In the genomic region with DNA sequence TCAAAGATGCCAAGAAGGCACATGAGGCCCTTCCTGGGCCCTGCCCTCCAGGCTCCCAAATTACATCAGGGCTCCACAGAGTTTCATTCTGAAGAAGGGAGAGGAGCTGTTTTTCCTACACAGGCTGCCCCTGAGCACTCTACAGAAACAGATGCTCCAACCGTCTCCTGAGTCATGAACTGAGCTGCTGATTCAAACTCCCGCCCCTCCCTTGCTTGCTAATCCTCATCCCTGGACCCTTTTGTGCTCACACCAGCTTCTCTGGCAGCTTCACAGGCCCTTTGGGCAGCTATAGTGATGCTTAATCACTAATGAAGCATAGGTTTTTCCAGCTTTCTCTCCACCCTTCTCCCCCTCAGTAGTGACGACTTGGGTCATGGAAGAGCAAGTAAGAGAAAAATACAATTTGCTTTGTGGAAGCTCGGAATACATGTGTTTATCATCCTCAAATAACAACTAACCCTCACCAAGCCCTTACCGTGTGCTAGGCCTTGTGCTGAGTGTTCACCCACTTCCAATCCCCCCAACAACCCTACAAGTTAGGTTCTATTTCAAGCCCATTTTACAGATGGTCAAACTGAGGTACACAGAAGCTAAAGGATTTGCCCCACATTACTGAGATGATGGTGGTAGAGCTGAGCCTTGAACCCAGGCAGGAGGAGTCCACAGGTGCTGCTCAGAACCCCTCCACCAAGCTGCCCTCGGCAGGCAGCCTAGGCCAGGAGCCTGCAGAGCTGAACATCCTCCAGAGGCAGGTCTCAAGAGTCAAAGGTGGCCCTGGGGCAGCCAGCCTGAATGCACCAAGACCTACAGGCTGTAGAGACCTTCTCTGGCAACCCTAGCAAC, we compare ENCODE assay signal across 27 cellular contexts. TPM values are rescaled to one million over a fixed set of nuclear protein-coding genes. Genes with fewer than 3 reads are reported as not detected.
DNase-seq lines count a peak whose midpoint lies in the region; ATAC-seq, FAIRE-seq and TF ChIP-seq lines count a peak whose summit lies in the region.
"Had no signal": no experiment of that assay in that cellular context is flagged by ENCODE, and none has a peak within 500 bp of the region (broad histone marks: within the 10 kb centered on the region; RNA-seq: fewer than 3 reads in every experiment).

No MANE protein-coding gene starts in this region.

- no peak for ATAC-seq in GM21381 (IDR thresholded peaks at IDR 0.05; ENCODE audit: unreplicated experiment)
- ATAC-seq: activated CD4-positive, CD25-positive, alpha-beta regulatory T cell treated with anti-CD3 and anti-CD28 coated beads, Interleukin-2, amount 50 U/mL, for 24 hours; natural killer cell treated with Interleukin-12 subunit alpha and Interleukin-12 subunit beta and Interleukin-15 and Interleukin-18, amount 100 ng/mL, for 72 hours; Panc1; stimulated activated naive CD8-positive, alpha-beta T cell treated with anti-CD3 and anti-CD28 coated beads, Interleukin-15, Interleukin-2, amounts not matched to agents 100 U/mL and 50 U/mL, for 24 hours had no signal

- H3K4me3 ChIP-seq in bronchial epithelial cell (ENCODE audit: low read depth, low read length) = no peak overlapping the region
- H3K4me3 ChIP-seq: ascending aorta, esophagus muscularis mucosa, SK-N-MC, skin epidermis had no signal

- FAIRE-seq in bronchial epithelial cell (lab: Jason Lieb, UNC) = no peak

- peaks cover under 1% of the 10 kb centered on the region for H3K27me3 Mint-ChIP-seq in activated naive CD8-positive, alpha-beta T cell treated with anti-CD3 and anti-CD28 coated beads for 36 hours

- H3K36me3 Mint-ChIP-seq in activated naive CD8-positive, alpha-beta T cell treated with anti-CD3 and anti-CD28 coated beads for 36 hours = no peaks in the 10 kb centered on the region
- H3K36me3 Mint-ChIP-seq: activated naive CD4-positive, alpha-beta T cell treated with anti-CD3 and anti-CD28 coated beads, Interleukin-2, amount 50 U/mL, for 24 hours; natural killer cell treated with Interleukin-12 subunit alpha and Interleukin-12 subunit beta and Interleukin-15 and Interleukin-18, amount 100 ng/mL, for 72 hours had no signal

- no peak overlapping the region for H3K27ac Mint-ChIP-seq in activated naive CD8-positive, alpha-beta T cell treated with anti-CD3 and anti-CD28 coated beads for 36 hours
- H3K27ac Mint-ChIP-seq: natural killer cell treated with Interleukin-12 subunit alpha and Interleukin-12 subunit beta and Interleukin-15 and Interleukin-18, amount 100 ng/mL, for 72 hours had no signal

- no peak overlapping the region for H3K4me3 Mint-ChIP-seq in activated naive CD8-positive, alpha-beta T cell treated with anti-CD3 and anti-CD28 coated beads for 36 hours
- H3K4me3 Mint-ChIP-seq: activated naive CD4-positive, alpha-beta T cell treated with anti-CD3 and anti-CD28 coated beads, Interleukin-2, amount 50 U/mL, for 24 hours; natural killer cell treated with Interleukin-12 subunit alpha and Interleukin-12 subunit beta and Interleukin-15 and Interleukin-18, amount 100 ng/mL, for 72 hours had no signal

- peaks cover 9% of the 10 kb centered on the region for H3K27me3 ChIP-seq in bronchial epithelial cell (ENCODE audit: control insufficient read depth, insufficient read depth, low read length)
- H3K27me3 ChIP-seq: ascending aorta had no signal

- TF ChIP-seq CTCF in bronchial epithelial cell (IDR thresholded peaks at IDR 0.05; ENCODE audit: insufficient read depth, low read length, severe bottlenecking) = no peak

- no peaks in the 10 kb centered on the region for H3K9me3 Mint-ChIP-seq in activated naive CD8-positive, alpha-beta T cell treated with anti-CD3 and anti-CD28 coated beads for 36 hours
- H3K9me3 Mint-ChIP-seq: activated naive CD4-positive, alpha-beta T cell treated with anti-CD3 and anti-CD28 coated beads, Interleukin-2, amount 50 U/mL, for 24 hours; natural killer cell treated with Interleukin-12 subunit alpha and Interleukin-12 subunit beta and Interleukin-15 and Interleukin-18, amount 100 ng/mL, for 72 hours had no signal

- peak; percentile 33 for DNase-seq in ELR (ENCODE audit: low read depth)
- DNase-seq in NCI-H1694 treated with DMSO at 0.1 percent for 48 hours (lab: John Stamatoyannopoulos, UW) = peak; percentile 15
- peak; percentile 10 for DNase-seq in bronchial epithelial cell (ENCODE audit: low read depth)
- peak; percentile 40 for DNase-seq in posterior vena cava (ENCODE audit: low spot score)
- no peak for DNase-seq in activated CD4-positive, alpha-beta T cell treated with anti-CD3 and anti-CD28 coated beads, Interleukin-2, amount 50 U/mL, for 1 hour
- no peak for DNase-seq in activated naive CD8-positive, alpha-beta T cell treated with anti-CD3 and anti-CD28 coated beads for 36 hours
- DNase-seq: activated CD8-positive, alpha-beta memory T cell treated with anti-CD3 and anti-CD28 coated beads for 24 hours; activated T-cell treated with anti-CD3 and anti-CD28 coated beads, Interleukin-2, amount 50 U/mL, for 48 hours; DMS79; effector CD8-positive, alpha-beta T cell; IMR-90; midbrain; NCI-H146; NCI-H2227 treated with DMSO at 0.1 percent for 48 hours; stimulated activated CD4-positive, alpha-beta T cell treated with anti-CD3 and anti-CD28 coated beads, Interleukin-2, amount 100 ng/mL, for 48 hours; stimulated activated naive CD8-positive, alpha-beta T cell treated with anti-CD3 and anti-CD28 coated beads, Interleukin-15, Interleukin-2, amounts not matched to agents 100 U/mL and 50 U/mL, for 24 hours; trophoblast cell had no signal

- H3K4me1 Mint-ChIP-seq in activated naive CD8-positive, alpha-beta T cell treated with anti-CD3 and anti-CD28 coated beads for 36 hours = no peaks in the 10 kb centered on the region
- H3K4me1 Mint-ChIP-seq: activated naive CD4-positive, alpha-beta T cell treated with anti-CD3 and anti-CD28 coated beads, Interleukin-2, amount 50 U/mL, for 24 hours had no signal

- intact Hi-C loops in posterior vena cava (cut with DNase I) = no loop called here

- no peaks in the 10 kb centered on the region for H3K36me3 ChIP-seq in bronchial epithelial cell (ENCODE audit: control insufficient read depth, insufficient read depth, low read length)
- H3K36me3 ChIP-seq: ascending aorta, esophagus muscularis mucosa had no signal

RNA-seq across cellular contexts. Expression of gene MEGF11, which starts 21.9 kb away (rescaled TPM):
- total RNA-seq in bronchial epithelial cell (not detected in 2 replicates), posterior vena cava (under 1 TPM in 1 of 2 donors, not detected in 1; 0.05 TPM)
- total RNA-seq in activated naive CD8-positive, alpha-beta T cell treated with anti-CD3 and anti-CD28 coated beads for 36 hours = not detected
- total RNA-seq: ascending aorta; chondrocyte; IMR-90; natural killer cell treated with Interleukin-12 subunit alpha and Interleukin-12 subunit beta and Interleukin-15 and Interleukin-18, amount 100 ng/mL, for 72 hours had no signal

Comparison
In these comparisons a context has a peak if more than half of its experiments do, and no peak if none do; other contexts are left out.
1. DNase-seq: peak in ELR (single experiment), NCI-H1694 treated with DMSO at 0.1 percent for 48 hours (single experiment), bronchial epithelial cell (single experiment) and posterior vena cava (single experiment); none in activated CD4-positive, alpha-beta T cell treated with anti-CD3 and anti-CD28 coated beads, Interleukin-2, amount 50 U/mL, for 1 hour (single experiment) and activated naive CD8-positive, alpha-beta T cell treated with anti-CD3 and anti-CD28 coated beads for 36 hours (single experiment).